Comparison of ENCODE assay signal across 8 cellular contexts in the genomic region with DNA sequence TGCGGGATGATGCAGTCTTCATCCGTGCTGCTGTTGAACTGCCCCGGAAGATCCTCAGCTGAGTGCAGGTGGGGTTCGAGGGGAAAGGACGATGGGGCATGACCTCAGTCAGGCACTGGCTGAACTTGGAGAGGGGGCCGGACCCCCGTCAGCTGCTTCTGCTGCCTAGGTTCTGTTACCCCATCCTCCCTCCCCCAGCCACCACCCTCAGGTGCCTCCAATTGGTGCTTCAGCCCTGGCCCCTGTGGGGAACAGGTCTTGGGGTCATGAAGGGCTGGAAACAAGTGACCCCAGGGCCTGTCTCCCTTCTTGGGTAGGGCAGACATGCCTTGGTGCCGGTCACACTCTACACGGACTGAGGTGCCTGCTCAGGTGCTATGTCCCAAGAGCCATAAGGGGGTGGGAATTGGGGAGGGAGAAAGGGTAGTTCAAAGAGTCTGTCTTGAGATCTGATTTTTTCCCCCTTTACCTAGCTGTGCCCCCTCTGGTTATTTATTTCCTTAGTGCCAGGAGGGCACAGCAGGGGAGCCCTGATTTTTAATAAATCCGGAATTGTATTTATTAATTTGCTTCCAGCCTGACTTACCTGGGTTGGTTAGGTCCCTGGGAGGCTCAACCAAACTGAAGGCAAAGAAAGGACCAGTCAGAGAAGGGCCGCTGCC. TPM values are rescaled to one million over a fixed set of nuclear protein-coding genes. Genes with fewer than 3 reads are reported as not detected.
A peak's percentile ranks its signal among the peaks of the same experiment; 100 is the strongest.
DNase-seq lines count a peak whose midpoint lies in the region; ATAC-seq, FAIRE-seq and TF ChIP-seq lines count a peak whose summit lies in the region.

No MANE protein-coding gene starts in this region.

- intact Hi-C loops in Caco-2 (cut with micrococcal nuclease; ENCODE audit: unreplicated experiment) (loop anchor here (1.0 kb wide), 1 partner anchor 22 kb away; no protein-coding TSS in a partner anchor), dorsolateral prefrontal cortex (cut with DNase I) (loop anchor here (1.0 to 10.0 kb wide), 4 partner anchors 21 to 153 kb away; partner anchors contain the start of genes DHRS13 (in 2 of the 2), NEK8 (in 1 of the 2) and TLCD1 (in 1 of the 2))

- H3K4me1 ChIP-seq in Caco-2 (peaks cover 28% of the 10 kb centered on the region), OCI-LY1 (ENCODE audit: insufficient read depth, low read length, severe bottlenecking) (peaks cover 64% of the 10 kb centered on the region)

- no peak overlapping the region; the same call in 1 of the 2 replicates for H3K9ac ChIP-seq in OCI-LY1 (ENCODE audit: low read length)

- H3K27ac ChIP-seq in OCI-LY1 (ENCODE audit: low read depth, low read length, poor library complexity, severe bottlenecking) (peak overlapping the region; percentile 85), dorsolateral prefrontal cortex (peak overlapping the region in 57 of 59 donors; percentile 15 to 100 (median 98))

- H3K27ac Mint-ChIP-seq in Caco-2 (ENCODE audit: unreplicated experiment) = peak overlapping the region; percentile 81
- H3K27ac Mint-ChIP-seq in osteocyte (ENCODE audit: unreplicated experiment) = peak overlapping the region; percentile 63

- H4K20me1 ChIP-seq in OCI-LY1 (ENCODE audit: insufficient read depth, low read length) = no peaks in the 10 kb centered on the region

- H3K27me3 Mint-ChIP-seq in Caco-2 (ENCODE audit: insufficient read depth, unreplicated experiment) = no peaks in the 10 kb centered on the region
- H3K27me3 Mint-ChIP-seq in osteocyte (ENCODE audit: unreplicated experiment) = no peaks in the 10 kb centered on the region

- peaks cover 4% of the 10 kb centered on the region for H3K79me2 ChIP-seq in OCI-LY1 (ENCODE audit: insufficient read depth, low read length)

- no peak for ATAC-seq in HG03571 (IDR thresholded peaks at IDR 0.05; ENCODE audit: unreplicated experiment)

- DNase-seq in Caco-2 = no peak
- DNase-seq in dorsolateral prefrontal cortex = no peak
- no peak for DNase-seq in osteocyte (ENCODE audit: extremely low spot score, unreplicated experiment)
- no peak for DNase-seq in GM12892 (ENCODE audit: insufficient read length)
- DNase-seq in HT-29 (ENCODE audit: low spot score) = no peak
- DNase-seq in MV-4-11 (lab: John Stamatoyannopoulos, UW) = no peak

- peak overlapping the region; percentile 11; the same call in 1 of the 2 replicates for H3K4me2 ChIP-seq in OCI-LY1 (ENCODE audit: low read length)

- peaks cover 12% of the 10 kb centered on the region for H3K4me1 Mint-ChIP-seq in Caco-2 (ENCODE audit: low read depth, unreplicated experiment)
- H3K4me1 Mint-ChIP-seq in osteocyte (ENCODE audit: unreplicated experiment) = peaks cover 24% of the 10 kb centered on the region

- no TSS peak for BruUV-seq in Caco-2 (replicated peaks; lab: Mats Ljungman, UMichigan)

- FAIRE-seq in GM12892 (lab: Jason Lieb, UNC) = no peak

- H3K36me3 Mint-ChIP-seq in Caco-2 (ENCODE audit: insufficient read depth, unreplicated experiment) = peaks cover 92% of the 10 kb centered on the region
- peaks cover 11% of the 10 kb centered on the region for H3K36me3 Mint-ChIP-seq in osteocyte (ENCODE audit: unreplicated experiment)

- POLR2A ChIA-PET in Caco-2 (lab: Charles Lee) = interaction anchor here (1.0 to 8.1 kb wide), 4 partner anchors 22 to 39 kb away, joined by 3 to 165 read pairs (median 36); partner anchors contain the start of genes NEK8, RPL23A and TLCD1

- H3K9me3 Mint-ChIP-seq in Caco-2 (ENCODE audit: unreplicated experiment) (no peaks in the 10 kb centered on the region), osteocyte (ENCODE audit: unreplicated experiment) (no peaks in the 10 kb centered on the region)

- H3K36me3 ChIP-seq in Caco-2 (ENCODE audit: control insufficient read depth, insufficient read depth, low read length) = peaks cover 24% of the 10 kb centered on the region
- H3K36me3 ChIP-seq in OCI-LY1 (ENCODE audit: insufficient read depth, low read length) = peaks cover 73% of the 10 kb centered on the region

- no peak overlapping the region for H3K4me3 Mint-ChIP-seq in Caco-2 (ENCODE audit: unreplicated experiment)
- no peak overlapping the region for H3K4me3 Mint-ChIP-seq in osteocyte (ENCODE audit: unreplicated experiment)

- no peaks in the 10 kb centered on the region for H3K9me2 ChIP-seq in OCI-LY1 (ENCODE audit: low read depth, low read length)

- TF ChIP-seq CTCF in Caco-2 (IDR thresholded peaks at IDR 0.05; ENCODE audit: insufficient read depth in 1 of 2, low read depth in 1 of 2, low read length in 1 of 2, severe bottlenecking in 1 of 2, unreplicated experiment in 1 of 2) (no peak), OCI-LY1 (IDR thresholded peaks at IDR 0.05; ENCODE audit: low read length) (no peak), dorsolateral prefrontal cortex (IDR thresholded peaks at IDR 0.05 in 54 of 56, conservative IDR thresholded peaks at IDR 0.05 in 2 of 56; ENCODE audit: low read depth in 1 of 56, partially characterized antibody in 56 of 56) (no peak), osteocyte (IDR thresholded peaks at IDR 0.05) (no peak)

- H3F3A ChIP-seq in OCI-LY1 (ENCODE audit: insufficient read depth, low read length) = no peaks in the 10 kb centered on the region

- TF ChIP-seq POLR2A in GM12892 (IDR thresholded peaks at IDR 0.05; ENCODE audit: low read depth, low read length) = no peak

- H2AFZ ChIP-seq in OCI-LY1 (ENCODE audit: low read length) = no peak overlapping the region

- H3K4me3 ChIP-seq in Caco-2 (ENCODE audit: low read depth, low read length) = no peak overlapping the region
- no peak overlapping the region for H3K4me3 ChIP-seq in OCI-LY1 (ENCODE audit: low read depth, low read length, poor library complexity, severe bottlenecking)
- H3K4me3 ChIP-seq in dorsolateral prefrontal cortex = peak overlapping the region in 21 of 59 donors; percentile 1 to 80 (median 18)

- H3K9me3 ChIP-seq in Caco-2 = no peaks in the 10 kb centered on the region
- H3K9me3 ChIP-seq in OCI-LY1 (ENCODE audit: low read length) = no peaks in the 10 kb centered on the region

- CTCF ChIA-PET in Caco-2 (lab: Charles Lee) = interaction anchor here (0.5 to 9.5 kb wide), 18 partner anchors 9 to 559 kb away, joined by 3 to 324 read pairs (median 4); partner anchors contain the start of genes NEK8, PHF12, RPL23A and SDF2

- no peaks in the 10 kb centered on the region for H3K27me3 ChIP-seq in Caco-2 (replicated peaks; ENCODE audit: control insufficient read depth, insufficient read depth, low read length)
- no peaks in the 10 kb centered on the region for H3K27me3 ChIP-seq in OCI-LY1 (ENCODE audit: insufficient read depth, low read length)
- H3K27me3 ChIP-seq in dorsolateral prefrontal cortex = no peaks in the 10 kb centered on the region

RNA-seq across cellular contexts. Expression of gene TRAF4, which starts 5.8 kb away (rescaled TPM):
- total RNA-seq in Caco-2 (2022) (140 and 154 TPM in 2 replicates), dorsolateral prefrontal cortex (10 to 100 TPM; 16.6 to 92.5 (median 39.5) TPM), osteocyte (76.1 and 95.5 TPM in 2 replicates)
- polyA plus RNA-seq in GM12892 (2012; ENCODE audit: missing spikeins) = 82.9 TPM
- 295 and 307 TPM in 2 replicates for total RNA-seq in HT-29 (2014; rRNA removed; shearing (Covaris generic))

RNA-seq across cellular contexts. Expression of gene NEK8, which starts 21.1 kb away (rescaled TPM):
- total RNA-seq in Caco-2 (2022) = 11.0 and 13.4 TPM in 2 replicates
- total RNA-seq in dorsolateral prefrontal cortex = 1 to 10 TPM in 118 of 120 experiments, under 1 TPM in 2; 0.96 to 5.8 (median 2.4) TPM
- 8.5 and 9.9 TPM in 2 replicates for total RNA-seq in osteocyte
- polyA plus RNA-seq in GM12892 (2012; ENCODE audit: missing spikeins) = 6.9 TPM
- 13.9 and 15.0 TPM in 2 replicates for total RNA-seq in HT-29 (2014; rRNA removed; shearing (Covaris generic))

RNA-seq across cellular contexts. Expression of gene TLCD1, which starts 23.6 kb away (rescaled TPM):
- 31.7 and 37.9 TPM in 2 replicates for total RNA-seq in Caco-2 (2022)
- total RNA-seq in dorsolateral prefrontal cortex = 10 to 100 TPM in 16 of 120 experiments, 1 to 10 TPM in 104; 2.0 to 22.8 (median 6.6) TPM
- 3.8 and 5.8 TPM in 2 replicates for total RNA-seq in osteocyte
- 15.8 TPM for polyA plus RNA-seq in GM12892 (2012; ENCODE audit: missing spikeins)
- total RNA-seq in HT-29 (2014; rRNA removed; shearing (Covaris generic)) = 30.6 and 44.6 TPM in 2 replicates

RNA-seq across cellular contexts. Expression of gene RPL23A, which starts 29.9 kb away (rescaled TPM):
- 1,980 and 2,181 TPM in 2 replicates for total RNA-seq in Caco-2 (2022)
- 100 to 1,000 TPM; 343 to 754 (median 490) TPM for total RNA-seq in dorsolateral prefrontal cortex
- 1,390 and 1,395 TPM in 2 replicates for total RNA-seq in osteocyte
- polyA plus RNA-seq in GM12892 (2012; ENCODE audit: missing spikeins) = 2,883 TPM
- 601 and 602 TPM in 2 replicates for total RNA-seq in HT-29 (2014; rRNA removed; shearing (Covaris generic))

RNA-seq across cellular contexts. Expression of gene RAB34, which starts 32.0 kb away (rescaled TPM):
- 1.2 and 1.8 TPM in 2 replicates for total RNA-seq in Caco-2 (2022)
- 10 to 100 TPM; 12.0 to 55.8 (median 25.0) TPM for total RNA-seq in dorsolateral prefrontal cortex
- 153 TPM in 2 replicates for total RNA-seq in osteocyte
- 18.7 TPM for polyA plus RNA-seq in GM12892 (2012; ENCODE audit: missing spikeins)
- 0.97 TPM in 1 of 2 replicates, not detected in the other for total RNA-seq in HT-29 (2014; rRNA removed; shearing (Covaris generic))
